17 cellular contexts compared by ENCODE assay signal in genomic region chr3:148289159-148289558, GRCh38.
A peak's percentile ranks its signal among the peaks of the same experiment; 100 is the strongest.
DNase-seq lines count a peak whose midpoint lies in the region.
"Had no signal": no experiment of that assay in that cellular context is flagged by ENCODE, and none has a peak within 500 bp of the region (broad histone marks: within the 10 kb centered on the region; RNA-seq: fewer than 3 reads in every experiment).

No MANE protein-coding gene starts in this region.

- peak in 2 of 3 experiments; percentile 16 to 74 for DNase-seq in NCI-H1417 (lab: John Stamatoyannopoulos, UW)
- no peak for DNase-seq in NCI-H1417 treated with DMSO at 0.1 percent for 48 hours (lab: John Stamatoyannopoulos, UW)
- peak; percentile 84 for DNase-seq in COR-L47 (lab: John Stamatoyannopoulos, UW)
- peak; percentile 75 to 95 for DNase-seq in NCI-H2081 (lab: John Stamatoyannopoulos, UW)
- peak; percentile 66 for DNase-seq in NCI-H748 treated with DMSO at 0.1 percent for 48 hours (lab: John Stamatoyannopoulos, UW)
- DNase-seq in posterior cingulate gyrus: no peak
- DNase-seq in germinal center (ENCODE audit: low spot score): no peak
- no peak for DNase-seq in AG08396 (ENCODE audit: low spot score)
- DNase-seq: 8988T; BE2C; C1 segment of cervical spinal cord; Caco-2; CD4-positive, CD25-positive, alpha-beta regulatory T cell; CD8-positive, alpha-beta memory T cell; GDM1; HCEC 1CT; IMR-90 had no signal

- intact Hi-C loops in posterior cingulate gyrus (cut with DNase I): no loop called here

Comparison
In these comparisons a context has a peak if more than half of its experiments do, and no peak if none do; other contexts are left out.
1. DNase-seq: peak in NCI-H1417 (2 of 3), COR-L47 (single experiment), NCI-H2081 (2 of 2) and NCI-H748 treated with DMSO at 0.1 percent for 48 hours (single experiment); none in NCI-H1417 treated with DMSO at 0.1 percent for 48 hours (single experiment), posterior cingulate gyrus (0 of 10), germinal center (single experiment) and AG08396 (single experiment).